In genomic region chr1:19341201-19342076, GRCh38 we compare ENCODE assay signal across 8 cellular contexts. TPM values are rescaled to one million over a fixed set of nuclear protein-coding genes. Genes with fewer than 3 reads are reported as not detected.
A peak's percentile ranks its signal among the peaks of the same experiment; 100 is the strongest.
DNase-seq lines count a peak whose midpoint lies in the region; ATAC-seq and TF ChIP-seq lines count a peak whose summit lies in the region.

No MANE protein-coding gene starts in this region.

- DNase-seq in NCI-H748 (lab: John Stamatoyannopoulos, UW; ENCODE audit: unreplicated experiment) (peak; percentile 51), NCI-H748 treated with DMSO at 0.1 percent for 48 hours (lab: John Stamatoyannopoulos, UW) (no peak), NCI-H2196 (lab: John Stamatoyannopoulos, UW; ENCODE audit: unreplicated experiment) (peak; percentile 79), coronary artery (ENCODE audit: low spot score) (no peak), lower leg skin (ENCODE audit: low spot score in 2 of 2) (peak; percentile 55 to 95)
- DNase-seq in activated CD4-positive, alpha-beta T cell treated with anti-CD3 and anti-CD28 coated beads, Interleukin-2, amount 50 U/mL, for 24 hours (ENCODE audit: low read depth in 1 of 2, low spot score in 1 of 2), result peak; percentile 65 to 67
- peak; percentile 51 for DNase-seq in stimulated activated CD8-positive, alpha-beta memory T cell treated with anti-CD3 and anti-CD28 coated beads, Interleukin-12 subunit alpha, Interleukin-12 subunit beta, amount 100 ng/mL, for 1 hour (ENCODE audit: low read depth)

- intact Hi-C loops in lower leg skin (cut with DNase I; ENCODE audit: low total_unique reads), result loop anchor here (5.0 kb wide), 1 partner anchor 361 kb away; no protein-coding TSS in a partner anchor

- H3K27ac ChIP-seq in coronary artery, result peak overlapping the region in 1 of 2 donors; percentile 42

- WGBS in lower leg skin, 2 donors, result 55 to 58% methylated on average over 25 of the region's 25 CpGs

- no peak for ATAC-seq in GM21390 (IDR thresholded peaks at IDR 0.05; ENCODE audit: unreplicated experiment)

- TF ChIP-seq CTCF in coronary artery (IDR thresholded peaks at IDR 0.05), result peak; percentile 85
- peak in 1 of 3 donors; percentile 79 for TF ChIP-seq CTCF in lower leg skin (IDR thresholded peaks at IDR 0.05)

- H3K4me3 ChIP-seq in coronary artery (no peak overlapping the region), lower leg skin (ENCODE audit: low read depth, poor library complexity, severe bottlenecking) (no peak overlapping the region)

- TF ChIP-seq POLR2A in lower leg skin (IDR thresholded peaks at IDR 0.05), result no peak

RNA-seq across cellular contexts. Expression of gene SLC66A1, which starts 29.3 kb away (rescaled TPM):
- total RNA-seq in lower leg skin, result 10 to 100 TPM; 17.9 to 22.4 (median 19.5) TPM

RNA-seq across cellular contexts. Expression of gene AKR7A2, which starts 29.5 kb away (rescaled TPM):
- 100 to 1,000 TPM in 1 of 4 donors, 10 to 100 TPM in 3; 84.1 to 132 (median 89.6) TPM for total RNA-seq in lower leg skin

RNA-seq across cellular contexts. Expression of gene AKR7A3, which starts 52.9 kb away (rescaled TPM):
- 1 to 10 TPM in 3 of 4 donors, under 1 TPM in 1; 0.84 to 2.4 (median 1.6) TPM for total RNA-seq in lower leg skin

Comparison
In these comparisons a context has a peak if more than half of its experiments do, and no peak if none do; other contexts are left out.
1. DNase-seq: peak in NCI-H748 (single experiment), NCI-H2196 (single experiment), activated CD4-positive, alpha-beta T cell treated with anti-CD3 and anti-CD28 coated beads, Interleukin-2, amount 50 U/mL, for 24 hours (2 of 2), lower leg skin (2 of 2) and stimulated activated CD8-positive, alpha-beta memory T cell treated with anti-CD3 and anti-CD28 coated beads, Interleukin-12 subunit alpha, Interleukin-12 subunit beta, amount 100 ng/mL, for 1 hour (single experiment); none in NCI-H748 treated with DMSO at 0.1 percent for 48 hours (single experiment) and coronary artery (single experiment).